In genomic region chr10:108275895-108276685, GRCh38 we compare ENCODE assay signal across 19 cellular contexts.
DNase-seq lines count a peak whose midpoint lies in the region; ATAC-seq, FAIRE-seq and TF ChIP-seq lines count a peak whose summit lies in the region.
"Had no signal": no experiment of that assay in that cellular context is flagged by ENCODE, and none has a peak within 500 bp of the region (broad histone marks: within the 10 kb centered on the region; RNA-seq: fewer than 3 reads in every experiment).

No MANE protein-coding gene starts in this region.

- no peak overlapping the region for H3K4ac ChIP-seq in H1 (replicated peaks; ENCODE audit: insufficient read length, low read depth, low read length)

- H3K9me3 ChIP-seq in MM.1S (replicated peaks; ENCODE audit: insufficient read depth, low read length) (no peaks in the 10 kb centered on the region), H1 (ENCODE audit: insufficient read depth in 2 of 2, low read depth in 1 of 2, low read length in 1 of 2) (no peaks in the 10 kb centered on the region), smooth muscle cell (replicated peaks; ENCODE audit: low read depth) (no peaks in the 10 kb centered on the region)

- H2BK15ac ChIP-seq in H1 (ENCODE audit: low read length) = no peak overlapping the region

- H3K23me2 ChIP-seq in H1 (ENCODE audit: low read depth, low read length) = no peaks in the 10 kb centered on the region

- H3K27ac Mint-ChIP-seq in nephron progenitor cell = peak overlapping the region; percentile 80
- H3K27ac Mint-ChIP-seq: CD8-positive, alpha-beta T cell had no signal

- H3K9me3 Mint-ChIP-seq in nephron progenitor cell = peaks cover 22% of the 10 kb centered on the region

- H2AK5ac ChIP-seq in H1 (ENCODE audit: low read depth, low read length) = no peak overlapping the region

- DNase-seq in DMS53 treated with DMSO at 0.1 percent for 48 hours (lab: John Stamatoyannopoulos, UW; ENCODE audit: unreplicated experiment) (peak; percentile 8), MM.1S (peak; percentile 50), H1 (ENCODE audit: low read depth in 1 of 2, low spot score in 2 of 2) (no peak), nephron progenitor cell (peak; percentile 5), smooth muscle cell (lab: John Stamatoyannopoulos, UW; ENCODE audit: unreplicated experiment) (no peak), dermis blood vessel endothelial cell (no peak), NOMO-1 treated with DMSO at 0.1 percent for 48 hours (lab: John Stamatoyannopoulos, UW; ENCODE audit: unreplicated experiment) (no peak)
- DNase-seq: CD8-positive, alpha-beta T cell; DMS79; H7; NCI-H1417 treated with DMSO at 0.1 percent for 48 hours; NCI-H187 treated with DMSO at 0.1 percent for 48 hours; NCI-H2227 treated with DMSO at 0.1 percent for 48 hours; NCI-H510A treated with DMSO at 0.1 percent for 48 hours; NCI-H82; PC-3 had no signal

- peak; percentile 39 for FAIRE-seq in H1 (lab: Jason Lieb, UNC)
- FAIRE-seq: A204.1, HTR-8/SVneo had no signal

- no peak overlapping the region for H4K91ac ChIP-seq in H1 (replicated peaks; ENCODE audit: insufficient read length, low read length)

- no peak overlapping the region for H4K8ac ChIP-seq in H1 (ENCODE audit: extremely low read depth, insufficient read depth, low read length)

- no peak overlapping the region for H3K4me3 ChIP-seq in MM.1S (ENCODE audit: low read length)
- H3K4me3 ChIP-seq in H1 (ENCODE audit: extremely low read depth in 1 of 4, insufficient read depth in 2 of 4, low read depth in 3 of 4, low read length in 4 of 4) = no peak overlapping the region
- H3K4me3 ChIP-seq in smooth muscle cell = no peak overlapping the region

- H2AFZ ChIP-seq in MM.1S (ENCODE audit: low read length) (no peak overlapping the region), H1 (ENCODE audit: low read length) (no peak overlapping the region), smooth muscle cell (ENCODE audit: low read depth) (no peak overlapping the region)

- H3K4me1 Mint-ChIP-seq in nephron progenitor cell = peaks cover 19% of the 10 kb centered on the region

- no peaks in the 10 kb centered on the region for H3K27me3 Mint-ChIP-seq in nephron progenitor cell (ENCODE audit: low read depth, poor library complexity)

- H3K4me1 ChIP-seq in MM.1S (ENCODE audit: low read length) (no peaks in the 10 kb centered on the region), H1 (replicated peaks in 1 of 4; ENCODE audit: control insufficient read depth in 3 of 4, insufficient read depth in 4 of 4, low read length in 3 of 4) (no peaks in the 10 kb centered on the region), smooth muscle cell (ENCODE audit: low read depth) (no peaks in the 10 kb centered on the region)

- no peaks in the 10 kb centered on the region for H4K20me1 ChIP-seq in MM.1S (ENCODE audit: insufficient read depth, low read length)
- no peaks in the 10 kb centered on the region for H4K20me1 ChIP-seq in H1 (replicated peaks in 1 of 2; ENCODE audit: control insufficient read depth in 1 of 2, insufficient read depth in 2 of 2, low read length in 2 of 2)
- no peaks in the 10 kb centered on the region for H4K20me1 ChIP-seq in smooth muscle cell (ENCODE audit: low read depth)

- H3K14ac ChIP-seq in H1 (ENCODE audit: insufficient read length) = no peak overlapping the region

- TF ChIP-seq EP300 in H1 (IDR thresholded peaks at IDR 0.05; ENCODE audit: borderline replicate concordance in 1 of 2, low read depth in 2 of 2, low read length in 2 of 2) = no peak

- ATAC-seq in HG02571 (IDR thresholded peaks at IDR 0.05; ENCODE audit: unreplicated experiment) = no peak
- ATAC-seq: CD8-positive, alpha-beta T cell; PC-3 had no signal

- no peak overlapping the region for H4K5ac ChIP-seq in H1 (ENCODE audit: insufficient read length, low read depth, low read length)

- H3F3A ChIP-seq in MM.1S (ENCODE audit: insufficient read depth, low read length) = no peaks in the 10 kb centered on the region
- no peaks in the 10 kb centered on the region for H3F3A ChIP-seq in smooth muscle cell (ENCODE audit: low read depth)

- H2BK20ac ChIP-seq in H1 (ENCODE audit: low read length) = no peak overlapping the region

- CTCF ChIA-PET in H1 (lab: Charles Lee; ENCODE audit: partially characterized antibody) = interaction anchor here (1.0 to 2.0 kb wide), 2 partner anchors 10 to 72 kb away, joined by 3 to 5 read pairs; no protein-coding TSS in a partner anchor

- H3K9me2 ChIP-seq in MM.1S (replicated peaks; ENCODE audit: insufficient read depth, low read length) = no peaks in the 10 kb centered on the region

- H2BK120ac ChIP-seq in H1 (replicated peaks; ENCODE audit: low read depth, low read length) = no peak overlapping the region

- POLR2A ChIA-PET in H1 (lab: Charles Lee; ENCODE audit: partially characterized antibody) = no interaction called here

- H3K23ac ChIP-seq in H1 (ENCODE audit: insufficient read length) = no peak overlapping the region

- H3K36me3 Mint-ChIP-seq in nephron progenitor cell (ENCODE audit: low read depth) = peaks cover 6% of the 10 kb centered on the region
- H3K36me3 Mint-ChIP-seq: CD8-positive, alpha-beta T cell had no signal

- WGBS in H1 (ENCODE audit: extremely low coverage in 1 of 2, insufficient coverage in 1 of 2, insufficient read length in 1 of 2, insufficient replicate concordance in 2 of 2, low coverage in 1 of 2, low lambda C conversion rate in 2 of 2, missing lambda C conversion rate in 1 of 2), 2 experiments = 77% methylated on average over 5 of the region's 5 CpGs; no CpG with 5 or more reads in 1 of the 2 experiments
- 56% methylated on average over 5 of the region's 5 CpGs for WGBS in smooth muscle cell (ENCODE audit: low lambda C conversion rate)

- H3K4me2 ChIP-seq in MM.1S (ENCODE audit: low read depth, low read length) (no peak overlapping the region), H1 (ENCODE audit: insufficient read depth in 1 of 2, low read depth in 2 of 2, low read length in 2 of 2) (no peak overlapping the region), smooth muscle cell (no peak overlapping the region)

- no peak overlapping the region for H3K4me3 Mint-ChIP-seq in nephron progenitor cell
- H3K4me3 Mint-ChIP-seq: CD8-positive, alpha-beta T cell had no signal

- no peak overlapping the region for H2BK5ac ChIP-seq in H1 (ENCODE audit: low read depth, low read length)

- no peak overlapping the region for H3K18ac ChIP-seq in H1 (ENCODE audit: extremely low read depth, low read length)

- H3K9ac ChIP-seq in MM.1S (ENCODE audit: low read length) (no peak overlapping the region), H1 (replicated peaks in 1 of 4; ENCODE audit: extremely low read depth in 1 of 4, low read depth in 3 of 4, low read length in 3 of 4) (no peak overlapping the region), smooth muscle cell (ENCODE audit: low read depth) (no peak overlapping the region)

- H3K36me3 ChIP-seq in MM.1S (replicated peaks; ENCODE audit: insufficient read depth, low read length) (no peaks in the 10 kb centered on the region), H1 (ENCODE audit: control insufficient read depth in 2 of 4, insufficient read depth in 4 of 4, low read length in 3 of 4) (no peaks in the 10 kb centered on the region), smooth muscle cell (ENCODE audit: low read depth) (no peaks in the 10 kb centered on the region)

- H3K79me2 ChIP-seq in MM.1S (ENCODE audit: low read length) (no peaks in the 10 kb centered on the region), H1 (ENCODE audit: control insufficient read depth in 1 of 2, insufficient read depth in 2 of 2, low read length in 2 of 2) (no peaks in the 10 kb centered on the region), smooth muscle cell (ENCODE audit: low read depth) (no peaks in the 10 kb centered on the region)

- no peak overlapping the region for H2BK12ac ChIP-seq in H1 (ENCODE audit: low read depth, low read length)

- no peak for TF ChIP-seq POLR2A in H1 (IDR thresholded peaks at IDR 0.05; ENCODE audit: control extremely low read depth in 1 of 2, low read depth in 2 of 2, low read length in 2 of 2)

- H3K27me3 ChIP-seq in MM.1S (replicated peaks; ENCODE audit: insufficient read depth, low read length) (no peaks in the 10 kb centered on the region), H1 (replicated peaks in 1 of 4; ENCODE audit: control insufficient read depth in 3 of 4, extremely low read depth in 1 of 4, insufficient read depth in 3 of 4, low read length in 3 of 4) (peaks cover 0 to 1% (median 0%) of the 10 kb centered on the region in 4 experiments; a peak in 1 of 7 replicates), smooth muscle cell (ENCODE audit: low read depth) (no peaks in the 10 kb centered on the region)

- no peak overlapping the region for H3K27ac ChIP-seq in MM.1S (ENCODE audit: low read length)
- H3K27ac ChIP-seq in H1 (ENCODE audit: low read depth, low read length) = no peak overlapping the region
- no peak overlapping the region for H3K27ac ChIP-seq in smooth muscle cell (ENCODE audit: low read depth)

- no peak for TF ChIP-seq RAD21 in H1 (IDR thresholded peaks at IDR 0.05 in 1 of 2, conservative IDR thresholded peaks at IDR 0.05 in 1 of 2; ENCODE audit: low read depth in 2 of 2, low read length in 2 of 2)

- no peak overlapping the region for H3K56ac ChIP-seq in H1 (replicated peaks; ENCODE audit: insufficient read length, low read depth, low read length)

- no peaks in the 10 kb centered on the region for H3K79me1 ChIP-seq in H1 (ENCODE audit: low read depth, low read length)

- TF ChIP-seq CTCF in MM.1S (IDR thresholded peaks at IDR 0.05; ENCODE audit: low read length) (no peak), H1 (IDR thresholded peaks at IDR 0.05; ENCODE audit: control extremely low read depth in 1 of 3, insufficient read depth in 1 of 3, low read depth in 1 of 3, low read length in 3 of 3) (no peak), nephron progenitor cell (IDR thresholded peaks at IDR 0.05) (no peak), smooth muscle cell (IDR thresholded peaks at IDR 0.05; ENCODE audit: borderline replicate concordance, insufficient read depth, poor library complexity, severe bottlenecking) (no peak)

TF ChIP-seq in H1, 55 proteins besides CTCF, POLR2A, EP300 and RAD21:
- no peak for TF ChIP-seq CEBPB (IDR thresholded peaks at IDR 0.05; ENCODE audit: low read depth, low read length)
- TF ChIP-seq CBX5 (IDR thresholded peaks at IDR 0.05; ENCODE audit: low read depth, low read length) = no peak
- TF ChIP-seq TAF1 (IDR thresholded peaks at IDR 0.05; ENCODE audit: low read depth, low read length) = no peak
- no peak for TF ChIP-seq TCF12 (IDR thresholded peaks at IDR 0.05; ENCODE audit: low read depth, low read length)
- TF ChIP-seq ASH2L (IDR thresholded peaks at IDR 0.05; ENCODE audit: low read length) = no peak
- TF ChIP-seq SIRT6 (IDR thresholded peaks at IDR 0.05; ENCODE audit: low read length) = no peak
- no peak for TF ChIP-seq SIX5 (IDR thresholded peaks at IDR 0.05; ENCODE audit: low read depth, low read length)
- TF ChIP-seq BACH1 (IDR thresholded peaks at IDR 0.05; ENCODE audit: low read length) = no peak

Comparison
In these comparisons a context has a peak if more than half of its experiments do, and no peak if none do; other contexts are left out.
1. DNase-seq: peak in DMS53 treated with DMSO at 0.1 percent for 48 hours (single experiment), MM.1S (single experiment) and nephron progenitor cell (single experiment); none in H1 (0 of 2), smooth muscle cell (single experiment), dermis blood vessel endothelial cell (single experiment) and NOMO-1 treated with DMSO at 0.1 percent for 48 hours (single experiment).